ENCODE assay signal across 8 cellular contexts in genomic region chr22:39254789-39255298, GRCh38. TPM values are rescaled to one million over a fixed set of nuclear protein-coding genes. Genes with fewer than 3 reads are reported as not detected.
DNase-seq lines count a peak whose midpoint lies in the region; ATAC-seq and TF ChIP-seq lines count a peak whose summit lies in the region.

No MANE protein-coding gene starts in this region.

- peaks cover 12 to 18% (median 17%) of the 10 kb centered on the region in 3 donors for H3K4me1 Mint-ChIP-seq in naive B cell

- H3K9me3 Mint-ChIP-seq in naive B cell = no peaks in the 10 kb centered on the region

- no peaks in the 10 kb centered on the region for H3K36me3 Mint-ChIP-seq in naive B cell

- H3K27ac Mint-ChIP-seq in naive B cell = peak overlapping the region in 1 of 6 donors; percentile 60

- ATAC-seq in naive B cell (ENCODE audit: low read depth in 2 of 2) = peak; percentile 52 to 73
- ATAC-seq in HG02870 (IDR thresholded peaks at IDR 0.05; ENCODE audit: unreplicated experiment) = no peak
- ATAC-seq in GM18502 (IDR thresholded peaks at IDR 0.05; ENCODE audit: poor library complexity, unreplicated experiment) = no peak

- DNase-seq in RPMI7951 (ENCODE audit: low read depth) = peak; percentile 78
- peak; percentile 34 for DNase-seq in central memory CD4-positive, alpha-beta T cell
- DNase-seq in naive B cell = no peak
- DNase-seq in DMS 273 (lab: John Stamatoyannopoulos, UW; ENCODE audit: unreplicated experiment) = no peak
- DNase-seq in OCI-M2 (lab: John Stamatoyannopoulos, UW; ENCODE audit: unreplicated experiment) = no peak

- peak; percentile 43 for TF ChIP-seq POLR2A in GM19193 (IDR thresholded peaks at IDR 0.05; ENCODE audit: extremely low read depth, insufficient read depth, insufficient read length)

- peaks cover 46 to 66% (median 51%) of the 10 kb centered on the region in 3 donors for H3K27me3 Mint-ChIP-seq in naive B cell

- peak overlapping the region in 2 of 8 donors; percentile 32 to 75 for H3K4me3 Mint-ChIP-seq in naive B cell

RNA-seq across cellular contexts. Expression of gene PDGFB, which starts 10.1 kb away (rescaled TPM):
- 1.2 and 1.7 TPM in 2 replicates for total RNA-seq in RPMI7951 (2014; rRNA removed; shearing (Covaris generic))
- not detected for polyA plus RNA-seq in naive B cell (ENCODE audit: low read depth in 6 of 6)

Comparison
In these comparisons a context has a peak if more than half of its experiments do, and no peak if none do; other contexts are left out.
1. DNase-seq: peak in RPMI7951 (single experiment) and central memory CD4-positive, alpha-beta T cell (single experiment); none in naive B cell (single experiment), DMS 273 (single experiment) and OCI-M2 (single experiment).
2. ATAC-seq: peak in naive B cell (2 of 2); none in HG02870 (single experiment) and GM18502 (single experiment).